In genomic region chr1:9004731-9005708, GRCh38 we compare ENCODE assay signal across 8 cellular contexts. TPM values are rescaled to one million over a fixed set of nuclear protein-coding genes. Genes with fewer than 3 reads are reported as not detected.
A peak's percentile ranks its signal among the peaks of the same experiment; 100 is the strongest.
DNase-seq lines count a peak whose midpoint lies in the region; ATAC-seq and TF ChIP-seq lines count a peak whose summit lies in the region.

No MANE protein-coding gene starts in this region.

- TF ChIP-seq CTCF in fibroblast of the aortic adventitia (IDR thresholded peaks at IDR 0.05; ENCODE audit: insufficient read depth, low read length): peak; percentile 99

- no peaks in the 10 kb centered on the region for H3K9me3 Mint-ChIP-seq in activated T-helper 1 cell treated with anti-CD3 and anti-CD28 coated beads, Interleukin-12 subunit alpha, Interleukin-12 subunit beta, Interleukin-2, Interleukin-4 antibody, amounts not matched to agents 30 ng/mL and 10 ng/mL and 1 ng/mL, durations not matched to agents 14 hours and 24 hours and 36 hours

- H3K27ac Mint-ChIP-seq in activated T-helper 1 cell treated with anti-CD3 and anti-CD28 coated beads, Interleukin-12 subunit alpha, Interleukin-12 subunit beta, Interleukin-2, Interleukin-4 antibody, amounts not matched to agents 30 ng/mL and 10 ng/mL and 1 ng/mL, durations not matched to agents 14 hours and 24 hours and 36 hours: no peak overlapping the region

- in situ Hi-C loops in Caki2 (cut with HindIII; ENCODE audit: low pct_unique_long_range_greater_than_20kb, low sequenced_read_pairs): no loop called here

- H3K4me1 Mint-ChIP-seq in activated T-helper 1 cell treated with anti-CD3 and anti-CD28 coated beads, Interleukin-12 subunit alpha, Interleukin-12 subunit beta, Interleukin-2, Interleukin-4 antibody, amounts not matched to agents 30 ng/mL and 10 ng/mL and 1 ng/mL, durations not matched to agents 14 hours and 24 hours and 36 hours (ENCODE audit: low read depth): peaks cover 6% of the 10 kb centered on the region

- H3K36me3 Mint-ChIP-seq in activated T-helper 1 cell treated with anti-CD3 and anti-CD28 coated beads, Interleukin-12 subunit alpha, Interleukin-12 subunit beta, Interleukin-2, Interleukin-4 antibody, amounts not matched to agents 30 ng/mL and 10 ng/mL and 1 ng/mL, durations not matched to agents 14 hours and 24 hours and 36 hours (ENCODE audit: low read depth): no peaks in the 10 kb centered on the region

- ATAC-seq in HG02678 (IDR thresholded peaks at IDR 0.05; ENCODE audit: unreplicated experiment): peak; percentile 48
- no peak for ATAC-seq in HG03460 (IDR thresholded peaks at IDR 0.05; ENCODE audit: unreplicated experiment)

- DNase-seq in Caki2 (ENCODE audit: low read depth): peak; percentile 65
- peak; percentile 81 for DNase-seq in RKO (ENCODE audit: low spot score)
- peak; percentile 78 for DNase-seq in activated T-helper 1 cell treated with anti-CD3 and anti-CD28 coated beads, Interleukin-12 subunit alpha, Interleukin-12 subunit beta, Interleukin-2, Interleukin-4 antibody, amounts not matched to agents 30 ng/mL and 10 ng/mL and 1 ng/mL, durations not matched to agents 14 hours and 24 hours and 36 hours (ENCODE audit: low spot score)
- DNase-seq in fibroblast of the aortic adventitia (ENCODE audit: low read depth): peak; percentile 87
- DNase-seq in non-pigmented ciliary epithelial cell (ENCODE audit: low read depth): peak; percentile 60
- DNase-seq in stromal cell of bone marrow (ENCODE audit: low read depth): peak; percentile 68

- H3K4me3 ChIP-seq in fibroblast of the aortic adventitia (ENCODE audit: low read depth, low read length): no peak overlapping the region

- no peak overlapping the region for H3K4me3 Mint-ChIP-seq in activated T-helper 1 cell treated with anti-CD3 and anti-CD28 coated beads, Interleukin-12 subunit alpha, Interleukin-12 subunit beta, Interleukin-2, Interleukin-4 antibody, amounts not matched to agents 30 ng/mL and 10 ng/mL and 1 ng/mL, durations not matched to agents 14 hours and 24 hours and 36 hours

- H3K27me3 Mint-ChIP-seq in activated T-helper 1 cell treated with anti-CD3 and anti-CD28 coated beads, Interleukin-12 subunit alpha, Interleukin-12 subunit beta, Interleukin-2, Interleukin-4 antibody, amounts not matched to agents 30 ng/mL and 10 ng/mL and 1 ng/mL, durations not matched to agents 14 hours and 24 hours and 36 hours (ENCODE audit: insufficient read depth): peaks cover 5% of the 10 kb centered on the region

- intact Hi-C loops in activated T-helper 1 cell treated with anti-CD3 and anti-CD28 coated beads, Interleukin-12 subunit alpha, Interleukin-12 subunit beta, Interleukin-2, Interleukin-4 antibody, amounts not matched to agents 30 ng/mL and 10 ng/mL and 1 ng/mL, durations not matched to agents 14 hours and 24 hours and 36 hours (cut with micrococcal nuclease): loop anchor here (1.0 kb wide), 4 partner anchors 17 to 146 kb away; no protein-coding TSS in a partner anchor

RNA-seq across cellular contexts. Expression of gene SLC2A7, which starts 21.2 kb away (rescaled TPM):
- total RNA-seq in Caki2 (2014; rRNA removed; shearing (Covaris generic); ENCODE audit: low replicate concordance): not detected in 2 replicates
- total RNA-seq in activated T-helper 1 cell treated with anti-CD3 and anti-CD28 coated beads, Interleukin-12 subunit alpha, Interleukin-12 subunit beta, Interleukin-2, Interleukin-4 antibody, amounts not matched to agents 30 ng/mL and 10 ng/mL and 1 ng/mL, durations not matched to agents 14 hours and 24 hours and 36 hours: not detected in 2 replicates
- not detected in 2 replicates for total RNA-seq in fibroblast of the aortic adventitia (ENCODE audit: low replicate concordance)

RNA-seq across cellular contexts. Expression of gene CA6, which starts 59.4 kb away (rescaled TPM):
- total RNA-seq in Caki2 (2014; rRNA removed; shearing (Covaris generic); ENCODE audit: low replicate concordance): not detected in 2 replicates
- total RNA-seq in activated T-helper 1 cell treated with anti-CD3 and anti-CD28 coated beads, Interleukin-12 subunit alpha, Interleukin-12 subunit beta, Interleukin-2, Interleukin-4 antibody, amounts not matched to agents 30 ng/mL and 10 ng/mL and 1 ng/mL, durations not matched to agents 14 hours and 24 hours and 36 hours: 2.2 and 2.6 TPM in 2 replicates
- total RNA-seq in fibroblast of the aortic adventitia (ENCODE audit: low replicate concordance): not detected in 2 replicates
